In the genomic region with DNA sequence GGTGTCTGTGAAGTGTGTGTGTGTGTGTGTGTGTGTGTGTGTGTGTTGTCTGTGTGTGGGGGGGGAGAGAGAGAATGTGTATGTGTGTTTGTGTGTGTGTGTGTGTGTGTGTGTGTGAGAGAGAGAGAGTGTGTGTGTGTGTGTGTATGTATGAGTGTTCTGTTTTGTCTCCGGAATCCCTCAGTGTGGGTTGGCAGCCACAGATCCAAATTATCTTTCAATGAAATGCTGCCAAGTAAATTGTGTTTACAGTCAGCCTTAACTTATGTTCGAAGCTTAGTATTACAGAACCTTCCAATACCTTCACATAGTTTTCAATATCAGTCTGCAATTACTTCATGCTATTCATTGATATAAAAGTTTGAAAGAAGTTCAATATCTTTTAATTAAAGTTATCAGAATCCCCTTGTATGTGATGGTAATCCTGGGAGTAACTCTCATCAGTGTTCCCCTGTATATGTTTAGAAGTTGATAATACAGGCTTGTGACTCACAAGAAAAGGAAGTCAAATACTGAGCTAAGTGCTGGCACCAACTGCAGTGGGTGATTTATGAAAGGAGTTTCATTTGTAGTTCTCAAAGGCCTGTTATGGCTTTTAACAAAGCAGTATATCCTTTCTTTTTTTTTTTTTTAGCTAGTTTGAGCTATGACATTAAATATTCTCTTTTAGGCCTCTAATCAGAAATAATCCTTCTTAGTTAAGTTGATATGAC, we compare ENCODE assay signal across 19 cellular contexts. TPM values are rescaled to one million over a fixed set of nuclear protein-coding genes. Genes with fewer than 3 reads are reported as not detected.
"Had no signal": no experiment of that assay in that cellular context is flagged by ENCODE, and none has a peak within 500 bp of the region (broad histone marks: within the 10 kb centered on the region; RNA-seq: fewer than 3 reads in every experiment).

No MANE protein-coding gene starts in this region.

- ATAC-seq: activated CD8-positive, alpha-beta memory T cell treated with anti-CD3 and anti-CD28 coated beads, Interleukin-2, amount 10 ng/mL, durations not matched to agents 7 days and 5 days; activated naive CD4-positive, alpha-beta T cell treated with anti-CD3 and anti-CD28 coated beads, Interleukin-2, amount 50 U/mL, for 72 hours; activated T-cell treated with anti-CD3 and anti-CD28 coated beads, Interleukin-2, amount 50 U/mL, for 4 hours; left cardiac atrium; natural killer cell treated with Interleukin-12 subunit alpha and Interleukin-12 subunit beta and Interleukin-15 and Interleukin-18, amount 100 ng/mL, for 72 hours had no signal

- H3K4me3 ChIP-seq: sigmoid colon had no signal

- DNase-seq: activated CD4-positive, alpha-beta T cell treated with anti-CD3 and anti-CD28 coated beads for 1 hour; activated CD4-positive, alpha-beta T cell treated with anti-CD3 and anti-CD28 coated beads, Interleukin-2, amount 50 U/mL, for 48 hours; activated CD8-positive, alpha-beta memory T cell treated with anti-CD3 and anti-CD28 coated beads, Interleukin-2, amount 10 ng/mL, durations not matched to agents 7 days and 5 days; activated effector memory CD4-positive, alpha-beta T cell treated with anti-CD3 and anti-CD28 coated beads, Interleukin-2, amount 50 U/mL, for 16 hours; activated T-cell treated with anti-CD3 and anti-CD28 coated beads, Interleukin-2, amount 50 U/mL, for 4 hours; amygdala; hypothalamus; left cardiac atrium; sigmoid colon; stimulated activated CD4-positive, alpha-beta T cell treated with anti-CD3 and anti-CD28 coated beads, Interleukin-12 subunit alpha, Interleukin-12 subunit beta, amount 100 ng/mL, for 4 hours; stimulated activated CD4-positive, alpha-beta T cell treated with anti-CD3 and anti-CD28 coated beads, Interleukin-2, amount 100 ng/mL, for 48 hours; stimulated activated naive CD4-positive, alpha-beta T cell treated with Interleukin-2 at 50 U/mL for 16 hours; T-helper 9 cell; trophoblast cell had no signal

RNA-seq across cellular contexts. Expression of gene HTR2C, which starts 51.6 kb away (rescaled TPM):
- total RNA-seq: activated CD8-positive, alpha-beta memory T cell treated with anti-CD3 and anti-CD28 coated beads, Interleukin-2, amount 10 ng/mL, durations not matched to agents 7 days and 5 days; activated naive CD4-positive, alpha-beta T cell treated with anti-CD3 and anti-CD28 coated beads, Interleukin-2, amount 50 U/mL, for 72 hours; activated T-cell treated with anti-CD3 and anti-CD28 coated beads, Interleukin-2, amount 50 U/mL, for 4 hours; left cardiac atrium; lung microvascular endothelial cell; natural killer cell treated with Interleukin-12 subunit alpha and Interleukin-12 subunit beta and Interleukin-15 and Interleukin-18, amount 100 ng/mL, for 72 hours; osteoblast; pulmonary artery endothelial cell; sigmoid colon had no signal
- polyA plus RNA-seq: sigmoid colon had no signal
